ENCODE assay signal across 12 cellular contexts in the genomic region with DNA sequence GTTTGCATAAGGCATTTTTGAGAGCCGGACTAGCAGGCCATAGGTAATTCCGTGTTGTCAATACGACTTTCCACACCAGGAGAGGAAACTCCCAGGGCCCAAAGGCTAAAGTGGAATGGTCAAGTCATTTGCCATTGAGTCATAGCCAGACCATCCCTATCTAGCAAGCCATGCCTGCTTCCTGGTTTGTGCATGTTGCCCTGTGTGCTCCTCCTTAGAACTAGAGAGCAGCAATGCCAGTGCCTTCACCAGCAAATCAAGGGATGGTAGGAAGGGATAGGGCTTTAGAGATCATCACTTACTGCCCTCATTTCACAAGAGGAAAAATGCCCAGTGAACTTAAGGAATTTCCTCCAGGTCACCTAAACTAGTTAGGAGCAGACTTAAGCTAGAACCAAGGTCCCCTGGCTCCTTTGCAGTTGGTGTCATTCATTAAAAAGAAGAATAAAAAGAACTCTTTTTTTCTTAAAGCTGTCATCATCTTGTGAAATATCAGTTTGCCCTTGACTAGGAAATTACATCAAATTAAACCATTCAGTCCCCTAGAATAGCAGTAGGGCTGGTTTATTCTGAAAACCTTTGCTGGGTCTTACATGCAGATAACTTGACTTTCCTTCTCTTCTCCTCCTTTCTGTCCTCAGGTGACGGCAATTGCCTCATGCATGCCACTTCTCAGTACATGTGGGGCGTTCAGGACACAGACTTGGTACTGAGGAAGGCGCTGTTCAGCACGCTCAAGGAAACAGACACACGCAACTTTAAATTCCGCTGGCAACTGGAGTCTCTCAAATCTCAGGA. TPM values are rescaled to one million over a fixed set of nuclear protein-coding genes. Genes with fewer than 3 reads are reported as not detected.
DNase-seq lines count a peak whose midpoint lies in the region; ATAC-seq and TF ChIP-seq lines count a peak whose summit lies in the region.
"Had no signal": no experiment of that assay in that cellular context is flagged by ENCODE, and none has a peak within 500 bp of the region (broad histone marks: within the 10 kb centered on the region; RNA-seq: fewer than 3 reads in every experiment).

No MANE protein-coding gene starts in this region.

- H3K9me3 ChIP-seq in CD4-positive, CD25-positive, alpha-beta regulatory T cell (ENCODE audit: control insufficient read depth in 2 of 2, low read length in 2 of 2), result no peaks in the 10 kb centered on the region
- no peaks in the 10 kb centered on the region for H3K9me3 ChIP-seq in MM.1S (replicated peaks; ENCODE audit: insufficient read depth, low read length)
- H3K9me3 ChIP-seq: psoas muscle had no signal

- POLR2A ChIA-PET in naive thymus-derived CD8-positive, alpha-beta T cell (lab: Charles Lee), result no interaction called here

- peaks cover 53 to 97% (median 74%) of the 10 kb centered on the region in 4 donors for H3K4me1 Mint-ChIP-seq in CD4-positive, CD25-positive, alpha-beta regulatory T cell
- H3K4me1 Mint-ChIP-seq in dendritic cell treated with granulocyte-macrophage colony-stimulating factor and Interleukin-4, amounts not matched to agents 40 ng/mL and 50 ng/mL, for 4 days (ENCODE audit: low read depth), result peaks cover 71% of the 10 kb centered on the region
- H3K4me1 Mint-ChIP-seq in naive thymus-derived CD8-positive, alpha-beta T cell, result peaks cover 36 to 88% (median 68%) of the 10 kb centered on the region in 4 donors

- peaks cover 85% of the 10 kb centered on the region for H3K36me3 Mint-ChIP-seq in CD4-positive, CD25-positive, alpha-beta regulatory T cell
- peaks cover 87% of the 10 kb centered on the region for H3K36me3 Mint-ChIP-seq in dendritic cell treated with granulocyte-macrophage colony-stimulating factor and Interleukin-4, amounts not matched to agents 40 ng/mL and 50 ng/mL, for 4 days (ENCODE audit: low read depth)
- H3K36me3 Mint-ChIP-seq in naive thymus-derived CD8-positive, alpha-beta T cell, result peaks cover 16 to 89% (median 73%) of the 10 kb centered on the region in 3 donors

- H3F3A ChIP-seq in MM.1S (ENCODE audit: insufficient read depth, low read length), result peaks cover 96% of the 10 kb centered on the region

- no peak overlapping the region for H2AFZ ChIP-seq in MM.1S (ENCODE audit: low read length)

- peaks cover 35% of the 10 kb centered on the region for H4K20me1 ChIP-seq in MM.1S (ENCODE audit: insufficient read depth, low read length)

- intact Hi-C loops in dendritic cell treated with granulocyte-macrophage colony-stimulating factor and Interleukin-4, amounts not matched to agents 40 ng/mL and 50 ng/mL, for 4 days (cut with micrococcal nuclease), result loop anchor here (5.0 kb wide), 1 partner anchor 53 kb away; no protein-coding TSS in a partner anchor

- no peak for ATAC-seq in CD4-positive, CD25-positive, alpha-beta regulatory T cell (ENCODE audit: low read depth in 2 of 2)
- no peak for ATAC-seq in naive thymus-derived CD8-positive, alpha-beta T cell
- ATAC-seq in GM18858 (IDR thresholded peaks at IDR 0.05; ENCODE audit: unreplicated experiment), result no peak

- peak overlapping the region; percentile 99 for H3K4me3 ChIP-seq in CD4-positive, CD25-positive, alpha-beta regulatory T cell (ENCODE audit: low read depth, low read length)
- H3K4me3 ChIP-seq in MM.1S (ENCODE audit: low read length), result peak overlapping the region; percentile 88

- H3K27ac Mint-ChIP-seq in CD4-positive, CD25-positive, alpha-beta regulatory T cell, result peak overlapping the region; percentile 83 to 99 (median 98)
- peak overlapping the region; percentile 88 for H3K27ac Mint-ChIP-seq in dendritic cell treated with granulocyte-macrophage colony-stimulating factor and Interleukin-4, amounts not matched to agents 40 ng/mL and 50 ng/mL, for 4 days
- peak overlapping the region; percentile 12 to 99 (median 81) for H3K27ac Mint-ChIP-seq in naive thymus-derived CD8-positive, alpha-beta T cell

- H3K9me3 Mint-ChIP-seq in CD4-positive, CD25-positive, alpha-beta regulatory T cell, result peaks cover 0 to 2% (median 0%) of the 10 kb centered on the region in 7 donors
- no peaks in the 10 kb centered on the region for H3K9me3 Mint-ChIP-seq in dendritic cell treated with granulocyte-macrophage colony-stimulating factor and Interleukin-4, amounts not matched to agents 40 ng/mL and 50 ng/mL, for 4 days
- H3K9me3 Mint-ChIP-seq in naive thymus-derived CD8-positive, alpha-beta T cell, result no peaks in the 10 kb centered on the region
- H3K9me3 Mint-ChIP-seq: activated naive CD4-positive, alpha-beta T cell treated with anti-CD3 and anti-CD28 coated beads, Interleukin-2, amount 10 ng/mL, durations not matched to agents 7 days and 5 days had no signal

- no peak for TF ChIP-seq CTCF in MM.1S (IDR thresholded peaks at IDR 0.05; ENCODE audit: low read length)

- H3K4me1 ChIP-seq in CD4-positive, CD25-positive, alpha-beta regulatory T cell (ENCODE audit: control insufficient read depth, insufficient read depth, low read length, poor library complexity, severe bottlenecking), result peaks cover 78% of the 10 kb centered on the region
- H3K4me1 ChIP-seq in MM.1S (ENCODE audit: low read length), result peaks cover 49% of the 10 kb centered on the region

- H3K79me2 ChIP-seq in MM.1S (ENCODE audit: low read length), result peaks cover 100% of the 10 kb centered on the region

- peaks cover 5% of the 10 kb centered on the region for H3K27me3 Mint-ChIP-seq in CD4-positive, CD25-positive, alpha-beta regulatory T cell
- H3K27me3 Mint-ChIP-seq in dendritic cell treated with granulocyte-macrophage colony-stimulating factor and Interleukin-4, amounts not matched to agents 40 ng/mL and 50 ng/mL, for 4 days, result no peaks in the 10 kb centered on the region
- no peaks in the 10 kb centered on the region for H3K27me3 Mint-ChIP-seq in naive thymus-derived CD8-positive, alpha-beta T cell
- H3K27me3 Mint-ChIP-seq: activated naive CD4-positive, alpha-beta T cell treated with anti-CD3 and anti-CD28 coated beads, Interleukin-2, amount 10 ng/mL, durations not matched to agents 7 days and 5 days had no signal

- H3K27me3 ChIP-seq in CD4-positive, CD25-positive, alpha-beta regulatory T cell (ENCODE audit: control insufficient read depth, insufficient read depth, low read length), result no peaks in the 10 kb centered on the region
- H3K27me3 ChIP-seq in MM.1S (replicated peaks; ENCODE audit: insufficient read depth, low read length), result no peaks in the 10 kb centered on the region

- H3K9ac ChIP-seq in MM.1S (ENCODE audit: low read length), result no peak overlapping the region

- H3K4me2 ChIP-seq in MM.1S (ENCODE audit: low read depth, low read length), result peak overlapping the region; percentile 84

- H3K4me3 Mint-ChIP-seq in CD4-positive, CD25-positive, alpha-beta regulatory T cell, result peak overlapping the region; percentile 92 to 98 (median 96)
- no peak overlapping the region for H3K4me3 Mint-ChIP-seq in dendritic cell treated with granulocyte-macrophage colony-stimulating factor and Interleukin-4, amounts not matched to agents 40 ng/mL and 50 ng/mL, for 4 days
- peak overlapping the region in 9 of 10 donors; percentile 26 to 95 (median 56) for H3K4me3 Mint-ChIP-seq in naive thymus-derived CD8-positive, alpha-beta T cell

- H3K36me3 ChIP-seq in CD4-positive, CD25-positive, alpha-beta regulatory T cell (ENCODE audit: control insufficient read depth, insufficient read depth, low read length), result peaks cover 91% of the 10 kb centered on the region
- H3K36me3 ChIP-seq in MM.1S (replicated peaks; ENCODE audit: insufficient read depth, low read length), result peaks cover 68% of the 10 kb centered on the region

- H3K9me2 ChIP-seq in MM.1S (replicated peaks; ENCODE audit: insufficient read depth, low read length), result no peaks in the 10 kb centered on the region

- peak overlapping the region; percentile 97 for H3K27ac ChIP-seq in CD4-positive, CD25-positive, alpha-beta regulatory T cell (ENCODE audit: insufficient read depth, low read length, poor library complexity, severe bottlenecking)
- H3K27ac ChIP-seq in MM.1S (ENCODE audit: low read length), result peak overlapping the region; percentile 22; the same call in 1 of the 2 replicates
- H3K27ac ChIP-seq: psoas muscle had no signal

- DNase-seq in CD4-positive, CD25-positive, alpha-beta regulatory T cell, result peak in 1 of 3 donors; percentile 16
- DNase-seq in MM.1S (no peak), hippocampal formation (lab: John Stamatoyannopoulos, UW) (no peak), hypothalamus (lab: John Stamatoyannopoulos, UW) (no peak), NCI-H2107 (lab: John Stamatoyannopoulos, UW) (no peak)
- peak in 3 of 10 donors; percentile 15 to 24 (median 22) for DNase-seq in naive thymus-derived CD8-positive, alpha-beta T cell
- DNase-seq: activated naive CD4-positive, alpha-beta T cell treated with anti-CD3 and anti-CD28 coated beads, Interleukin-2, amount 10 ng/mL, durations not matched to agents 7 days and 5 days; DMS153; NCI-H1436; psoas muscle had no signal

RNA-seq across cellular contexts. Expression of gene TNFAIP3, which starts 7.3 kb away (rescaled TPM):
- 3,783 TPM for total RNA-seq in CD4-positive, CD25-positive, alpha-beta regulatory T cell
- 100 to 1,000 TPM in 2 of 4 donors, 10 to 100 TPM in 2; 70.5 to 103 (median 86.4) TPM for polyA plus RNA-seq in CD4-positive, CD25-positive, alpha-beta regulatory T cell
- 100 to 1,000 TPM; 108 to 114 TPM for total RNA-seq in naive thymus-derived CD8-positive, alpha-beta T cell
- 100 to 1,000 TPM in 1 of 3 donors, 10 to 100 TPM in 2; 61.5 to 139 (median 84.3) TPM for polyA plus RNA-seq in naive thymus-derived CD8-positive, alpha-beta T cell

Comparison
In these comparisons a context has a peak if more than half of its experiments do, and no peak if none do; other contexts are left out.
1. RNA of gene TNFAIP3, which starts 7.3 kb away (total RNA-seq): 3,783 TPM in CD4-positive, CD25-positive, alpha-beta regulatory T cell (single experiment); 108 to 114 TPM in naive thymus-derived CD8-positive, alpha-beta T cell; every median in the first group is over 10 times any median in the second.
2. Peak in every context shown above with its lines, with median percentiles within 50 percentile points of each other: H3K27ac Mint-ChIP-seq.